ENCODE assay signal across 22 cellular contexts in genomic region chr15:35723852-35724251, GRCh38.
A peak's percentile ranks its signal among the peaks of the same experiment; 100 is the strongest.
DNase-seq lines count a peak whose midpoint lies in the region; ATAC-seq, FAIRE-seq and TF ChIP-seq lines count a peak whose summit lies in the region.
"Had no signal": no experiment of that assay in that cellular context is flagged by ENCODE, and none has a peak within 500 bp of the region (broad histone marks: within the 10 kb centered on the region; RNA-seq: fewer than 3 reads in every experiment).

No MANE protein-coding gene starts in this region.

- ATAC-seq in CD8-positive, alpha-beta T cell: no peak
- ATAC-seq in stimulated activated naive B cell treated with anti-CD40 and anti-IgM and Interleukin-4, amounts not matched to agents 10 μg/mL and 1 μg/mL and 100 μg/mL, for 72 hours (replicated peaks): no peak
- ATAC-seq in stimulated activated memory B cell treated with anti-CD40 and anti-IgM and Interleukin-4, amounts not matched to agents 10 μg/mL and 1 μg/mL and 100 μg/mL, for 72 hours: no peak
- ATAC-seq: A549 had no signal

- no peak overlapping the region for H3K4me3 Mint-ChIP-seq in chondrocyte (ENCODE audit: unreplicated experiment)
- H3K4me3 Mint-ChIP-seq in CD8-positive, alpha-beta T cell: no peak overlapping the region
- no peak overlapping the region for H3K4me3 Mint-ChIP-seq in stimulated activated naive B cell treated with anti-CD40 and anti-IgM and Interleukin-4, amounts not matched to agents 10 μg/mL and 1 μg/mL and 100 μg/mL, for 72 hours
- no peak overlapping the region for H3K4me3 Mint-ChIP-seq in stimulated activated memory B cell treated with anti-CD40 and anti-IgM and Interleukin-4, amounts not matched to agents 10 μg/mL and 1 μg/mL and 100 μg/mL, for 72 hours
- H3K4me3 Mint-ChIP-seq: HFFc6, IgD-negative memory B cell had no signal

- no peak overlapping the region for H3K9ac ChIP-seq in SK-N-MC (ENCODE audit: insufficient read length)
- H3K9ac ChIP-seq in kidney (ENCODE audit: low read length in 2 of 2): no peak overlapping the region

- H3K4me1 ChIP-seq in kidney (ENCODE audit: control insufficient read depth in 1 of 2, insufficient read depth in 1 of 2, low read depth in 1 of 2, low read length in 2 of 2): no peaks in the 10 kb centered on the region
- H3K4me1 ChIP-seq in CD8-positive, alpha-beta T cell (ENCODE audit: insufficient read depth, low read length): no peaks in the 10 kb centered on the region
- H3K4me1 ChIP-seq: A549, Peyer's patch had no signal

- H3K27me3 ChIP-seq in CD8-positive, alpha-beta T cell (ENCODE audit: insufficient read depth, low read length): no peaks in the 10 kb centered on the region
- H3K27me3 ChIP-seq: MG63, Peyer's patch had no signal

- H3K9me3 Mint-ChIP-seq in chondrocyte (ENCODE audit: low read depth): no peaks in the 10 kb centered on the region
- H3K9me3 Mint-ChIP-seq in CD8-positive, alpha-beta T cell: no peaks in the 10 kb centered on the region
- H3K9me3 Mint-ChIP-seq in stimulated activated naive B cell treated with anti-CD40 and anti-IgM and Interleukin-4, amounts not matched to agents 10 μg/mL and 1 μg/mL and 100 μg/mL, for 72 hours: no peaks in the 10 kb centered on the region
- no peaks in the 10 kb centered on the region for H3K9me3 Mint-ChIP-seq in stimulated activated memory B cell treated with anti-CD40 and anti-IgM and Interleukin-4, amounts not matched to agents 10 μg/mL and 1 μg/mL and 100 μg/mL, for 72 hours
- H3K9me3 Mint-ChIP-seq: HFFc6, IgD-negative memory B cell had no signal

- TF ChIP-seq CTCF in chondrocyte (IDR thresholded peaks at IDR 0.05): no peak
- TF ChIP-seq CTCF in retinal pigment epithelial cell (conservative IDR thresholded peaks at IDR 0.05; ENCODE audit: low read depth, low read length): no peak
- TF ChIP-seq CTCF in kidney (IDR thresholded peaks at IDR 0.05; ENCODE audit: borderline replicate concordance, extremely low read depth, insufficient read depth): no peak
- no peak for TF ChIP-seq CTCF in CD8-positive, alpha-beta T cell (IDR thresholded peaks at IDR 0.05)

- peaks cover 4% of the 10 kb centered on the region for H3K36me3 Mint-ChIP-seq in chondrocyte (ENCODE audit: low read depth)
- H3K36me3 Mint-ChIP-seq in CD8-positive, alpha-beta T cell: no peaks in the 10 kb centered on the region
- H3K36me3 Mint-ChIP-seq in stimulated activated naive B cell treated with anti-CD40 and anti-IgM and Interleukin-4, amounts not matched to agents 10 μg/mL and 1 μg/mL and 100 μg/mL, for 72 hours: no peaks in the 10 kb centered on the region
- H3K36me3 Mint-ChIP-seq in stimulated activated memory B cell treated with anti-CD40 and anti-IgM and Interleukin-4, amounts not matched to agents 10 μg/mL and 1 μg/mL and 100 μg/mL, for 72 hours: no peaks in the 10 kb centered on the region
- H3K36me3 Mint-ChIP-seq: IgD-negative memory B cell had no signal

- DNase-seq in EH (ENCODE audit: low read depth) (peak; percentile 52), SK-N-MC (ENCODE audit: low read depth, low spot score) (no peak), chondrocyte (ENCODE audit: low spot score) (no peak), retinal pigment epithelial cell (ENCODE audit: low read depth) (peak; percentile 42), kidney (no peak)
- no peak for DNase-seq in CD8-positive, alpha-beta T cell
- no peak for DNase-seq in stimulated activated naive B cell treated with anti-CD40 and anti-IgM and Interleukin-4, amounts not matched to agents 10 μg/mL and 1 μg/mL and 100 μg/mL, for 72 hours
- DNase-seq: C1 segment of cervical spinal cord, DMS79, HFFc6, Karpas-422, MG63, NCI-H1048, NCI-H1436, NCI-H1930, NCI-H446, NCI-H69, Peyer's patch had no signal

- H3K27me3 Mint-ChIP-seq in chondrocyte (ENCODE audit: low read depth): no peaks in the 10 kb centered on the region
- H3K27me3 Mint-ChIP-seq in CD8-positive, alpha-beta T cell (ENCODE audit: low read depth): no peaks in the 10 kb centered on the region
- no peaks in the 10 kb centered on the region for H3K27me3 Mint-ChIP-seq in stimulated activated naive B cell treated with anti-CD40 and anti-IgM and Interleukin-4, amounts not matched to agents 10 μg/mL and 1 μg/mL and 100 μg/mL, for 72 hours
- no peaks in the 10 kb centered on the region for H3K27me3 Mint-ChIP-seq in stimulated activated memory B cell treated with anti-CD40 and anti-IgM and Interleukin-4, amounts not matched to agents 10 μg/mL and 1 μg/mL and 100 μg/mL, for 72 hours

- H3K4me3 ChIP-seq in SK-N-MC: no peak overlapping the region
- H3K4me3 ChIP-seq in retinal pigment epithelial cell (ENCODE audit: low read length): no peak overlapping the region
- H3K4me3 ChIP-seq in kidney (ENCODE audit: low read length in 2 of 2): no peak overlapping the region
- H3K4me3 ChIP-seq in CD8-positive, alpha-beta T cell (ENCODE audit: low read depth, low read length): no peak overlapping the region
- H3K4me3 ChIP-seq: A549, MG63, Peyer's patch had no signal

- peak overlapping the region; percentile 40; the same call in 1 of the 2 replicates for H3K27ac ChIP-seq in SK-N-MC
- H3K27ac ChIP-seq in kidney (ENCODE audit: low read depth in 2 of 2, low read length in 2 of 2): no peak overlapping the region
- no peak overlapping the region for H3K27ac ChIP-seq in CD8-positive, alpha-beta T cell (ENCODE audit: low read depth, low read length)
- H3K27ac ChIP-seq: A549, Peyer's patch had no signal

- H3K9me3 ChIP-seq in SK-N-MC (ENCODE audit: low read depth, low read length): no peaks in the 10 kb centered on the region
- H3K9me3 ChIP-seq in kidney (ENCODE audit: control insufficient read depth in 1 of 2, low read length in 2 of 2): no peaks in the 10 kb centered on the region
- H3K9me3 ChIP-seq in CD8-positive, alpha-beta T cell (ENCODE audit: low read length): no peaks in the 10 kb centered on the region
- H3K9me3 ChIP-seq: A549, MG63, Peyer's patch had no signal

- no peak for FAIRE-seq in kidney (lab: Jason Lieb, UNC)
- FAIRE-seq: A549, H54 had no signal

- H3K4me1 Mint-ChIP-seq in chondrocyte (ENCODE audit: low read depth): peaks cover 39% of the 10 kb centered on the region
- H3K4me1 Mint-ChIP-seq in CD8-positive, alpha-beta T cell (ENCODE audit: low read depth): no peaks in the 10 kb centered on the region
- no peaks in the 10 kb centered on the region for H3K4me1 Mint-ChIP-seq in stimulated activated naive B cell treated with anti-CD40 and anti-IgM and Interleukin-4, amounts not matched to agents 10 μg/mL and 1 μg/mL and 100 μg/mL, for 72 hours
- no peaks in the 10 kb centered on the region for H3K4me1 Mint-ChIP-seq in stimulated activated memory B cell treated with anti-CD40 and anti-IgM and Interleukin-4, amounts not matched to agents 10 μg/mL and 1 μg/mL and 100 μg/mL, for 72 hours
- H3K4me1 Mint-ChIP-seq: IgD-negative memory B cell had no signal

- H3K27ac Mint-ChIP-seq in chondrocyte (ENCODE audit: unreplicated experiment): peak overlapping the region; percentile 82
- H3K27ac Mint-ChIP-seq in CD8-positive, alpha-beta T cell: no peak overlapping the region
- no peak overlapping the region for H3K27ac Mint-ChIP-seq in stimulated activated naive B cell treated with anti-CD40 and anti-IgM and Interleukin-4, amounts not matched to agents 10 μg/mL and 1 μg/mL and 100 μg/mL, for 72 hours
- H3K27ac Mint-ChIP-seq in stimulated activated memory B cell treated with anti-CD40 and anti-IgM and Interleukin-4, amounts not matched to agents 10 μg/mL and 1 μg/mL and 100 μg/mL, for 72 hours: no peak overlapping the region

- intact Hi-C loops in kidney (cut with DNase I): no loop called here
- intact Hi-C loops in CD8-positive, alpha-beta T cell (cut with DNase I, micrococcal nuclease): no loop called here

- CTCF ChIA-PET in CD8-positive, alpha-beta T cell (lab: Charles Lee): no interaction called here

- POLR2A ChIA-PET in CD8-positive, alpha-beta T cell (lab: Charles Lee): no interaction called here

- H3K36me3 ChIP-seq in SK-N-MC (ENCODE audit: insufficient read depth, low read length): no peaks in the 10 kb centered on the region
- H3K36me3 ChIP-seq in kidney (ENCODE audit: control insufficient read depth in 1 of 2, insufficient read depth in 2 of 2, low read length in 2 of 2): no peaks in the 10 kb centered on the region
- no peaks in the 10 kb centered on the region for H3K36me3 ChIP-seq in CD8-positive, alpha-beta T cell (ENCODE audit: insufficient read depth, low read length)
- H3K36me3 ChIP-seq: MG63, Peyer's patch had no signal

Comparison
In these comparisons a context has a peak if more than half of its experiments do, and no peak if none do; other contexts are left out.
1. DNase-seq: peak in EH (single experiment) and retinal pigment epithelial cell (single experiment); none in SK-N-MC (single experiment), chondrocyte (single experiment), kidney (single experiment), CD8-positive, alpha-beta T cell (0 of 7) and stimulated activated naive B cell treated with anti-CD40 and anti-IgM and Interleukin-4, amounts not matched to agents 10 μg/mL and 1 μg/mL and 100 μg/mL, for 72 hours (single experiment).